In the genomic region with DNA sequence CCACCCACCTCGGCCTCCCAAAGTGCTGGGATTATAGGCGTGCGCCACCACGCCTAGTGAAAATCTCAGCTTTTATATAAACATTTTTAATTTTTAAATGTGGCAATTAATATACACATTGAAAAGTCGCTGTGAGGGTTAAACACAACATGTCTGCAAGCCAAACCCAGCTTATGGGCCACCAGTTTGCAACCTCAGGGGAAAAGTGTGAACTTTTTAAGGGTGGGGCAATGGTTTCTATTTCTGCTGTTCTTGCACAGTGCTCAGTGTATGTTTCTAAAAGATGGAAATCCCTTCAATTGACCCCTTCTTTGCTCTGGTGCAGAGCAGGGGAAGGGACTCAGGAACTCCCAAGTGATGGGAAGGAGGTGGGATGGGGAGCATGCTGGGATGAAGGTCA, we compare ENCODE assay signal across 18 cellular contexts. TPM values are rescaled to one million over a fixed set of nuclear protein-coding genes. Genes with fewer than 3 reads are reported as not detected.
DNase-seq lines count a peak whose midpoint lies in the region; ATAC-seq and TF ChIP-seq lines count a peak whose summit lies in the region.
"Had no signal": no experiment of that assay in that cellular context is flagged by ENCODE, and none has a peak within 500 bp of the region (broad histone marks: within the 10 kb centered on the region; RNA-seq: fewer than 3 reads in every experiment).

No MANE protein-coding gene starts in this region.

- H3K4me3 ChIP-seq in Caco-2 (ENCODE audit: low read depth, low read length) = no peak overlapping the region
- no peak overlapping the region for H3K4me3 ChIP-seq in transverse colon
- no peak overlapping the region for H3K4me3 ChIP-seq in lower leg skin (ENCODE audit: low read depth, poor library complexity, severe bottlenecking)
- H3K4me3 ChIP-seq in thyroid gland (replicated peaks in 1 of 3) = no peak overlapping the region
- H3K4me3 ChIP-seq: GM12878, GM23248 had no signal

- H3K9me3 Mint-ChIP-seq in Caco-2 (ENCODE audit: unreplicated experiment) = no peaks in the 10 kb centered on the region
- no peaks in the 10 kb centered on the region for H3K9me3 Mint-ChIP-seq in effector memory CD8-positive, alpha-beta T cell
- no peaks in the 10 kb centered on the region for H3K9me3 Mint-ChIP-seq in naive B cell

- TF ChIP-seq POLR2A in transverse colon (IDR thresholded peaks at IDR 0.05) (no peak), lower leg skin (IDR thresholded peaks at IDR 0.05) (no peak), thyroid gland (IDR thresholded peaks at IDR 0.05) (no peak)

- BruUV-seq in Caco-2 (replicated peaks; lab: Mats Ljungman, UMichigan) = no TSS peak

- no peaks in the 10 kb centered on the region for H3K27me3 ChIP-seq in Caco-2 (replicated peaks; ENCODE audit: control insufficient read depth, insufficient read depth, low read length)
- no peaks in the 10 kb centered on the region for H3K27me3 ChIP-seq in transverse colon
- H3K27me3 ChIP-seq in thyroid gland = no peaks in the 10 kb centered on the region

- no peak for TF ChIP-seq CTCF in Caco-2 (IDR thresholded peaks at IDR 0.05; ENCODE audit: insufficient read depth in 1 of 2, low read depth in 1 of 2, low read length in 1 of 2, severe bottlenecking in 1 of 2, unreplicated experiment in 1 of 2)
- TF ChIP-seq CTCF in transverse colon (IDR thresholded peaks at IDR 0.05) = no peak
- TF ChIP-seq CTCF in lower leg skin (IDR thresholded peaks at IDR 0.05) = no peak
- no peak for TF ChIP-seq CTCF in thyroid gland (IDR thresholded peaks at IDR 0.05)

- CTCF ChIA-PET in Caco-2 (lab: Charles Lee) = interaction anchor here (1.9 kb wide), 1 partner anchor 47 kb away, joined by 12 read pairs; the partner anchor contains the start of gene RNF43

- H3K4me1 ChIP-seq in Caco-2 (peaks cover 85% of the 10 kb centered on the region), transverse colon (peaks cover 5 to 56% (median 48%) of the 10 kb centered on the region in 4 donors), thyroid gland (no peaks in the 10 kb centered on the region)

- H3K36me3 ChIP-seq in Caco-2 (ENCODE audit: control insufficient read depth, insufficient read depth, low read length) = peaks cover 3% of the 10 kb centered on the region; the same call in 1 of the 2 replicates
- no peaks in the 10 kb centered on the region for H3K36me3 ChIP-seq in transverse colon
- H3K36me3 ChIP-seq in thyroid gland = no peaks in the 10 kb centered on the region

- peaks cover 95% of the 10 kb centered on the region for H3K36me3 Mint-ChIP-seq in Caco-2 (ENCODE audit: insufficient read depth, unreplicated experiment)
- H3K36me3 Mint-ChIP-seq in effector memory CD8-positive, alpha-beta T cell (ENCODE audit: insufficient read depth) = peaks cover 4% of the 10 kb centered on the region
- no peaks in the 10 kb centered on the region for H3K36me3 Mint-ChIP-seq in naive B cell

- H3K4me3 Mint-ChIP-seq in Caco-2 (ENCODE audit: unreplicated experiment) (no peak overlapping the region), naive B cell (peak overlapping the region in 6 of 8 donors; percentile 29 to 80 (median 54))
- H3K4me3 Mint-ChIP-seq in effector memory CD8-positive, alpha-beta T cell = peak overlapping the region; percentile 73 to 78

- peak overlapping the region; percentile 64 to 91 (median 78) for H3K27ac ChIP-seq in transverse colon
- no peak overlapping the region for H3K27ac ChIP-seq in thyroid gland
- H3K27ac ChIP-seq: GM23248, HL-60 had no signal

- intact Hi-C loops in Caco-2 (cut with micrococcal nuclease; ENCODE audit: unreplicated experiment) = no loop called here
- intact Hi-C loops in transverse colon (cut with DNase I; ENCODE audit: low total_unique reads) = no loop called here
- intact Hi-C loops in lower leg skin (cut with DNase I; ENCODE audit: low total_unique reads) = no loop called here
- intact Hi-C loops in thyroid gland (cut with DNase I) = loop anchor here (10.0 kb wide), 1 partner anchor 46 kb away; the partner anchor contains the start of gene TSPOAP1

- 54 to 72% methylated on average over 4 to 5 of the region's 5 CpGs for whole genome bisulfite sequencing in transverse colon (ENCODE audit: low coverage in 1 of 2), 2 donors
- WGBS in lower leg skin, 2 donors = 94 to 98% methylated on average over 5 of the region's 5 CpGs
- 95 to 97% methylated on average over 5 of the region's 5 CpGs for WGBS in thyroid gland, 2 donors

- TF ChIP-seq EP300 in transverse colon (IDR thresholded peaks at IDR 0.05; ENCODE audit: low read depth) = no peak

- H3K27ac Mint-ChIP-seq in Caco-2 (ENCODE audit: unreplicated experiment) (peak overlapping the region; percentile 86), naive B cell (peak overlapping the region in 3 of 6 donors; percentile 4 to 88 (median 51))
- H3K27ac Mint-ChIP-seq in effector memory CD8-positive, alpha-beta T cell = peak overlapping the region; percentile 71 to 92

- POLR2A ChIA-PET in Caco-2 (lab: Charles Lee) = interaction anchor here (1.0 to 1.4 kb wide), 2 partner anchors 47 to 145 kb away, joined by 9 to 10 read pairs; partner anchors contain the start of gene RNF43

- H3K27me3 Mint-ChIP-seq in Caco-2 (ENCODE audit: insufficient read depth, unreplicated experiment) (no peaks in the 10 kb centered on the region), naive B cell (no peaks in the 10 kb centered on the region)
- no peaks in the 10 kb centered on the region for H3K27me3 Mint-ChIP-seq in effector memory CD8-positive, alpha-beta T cell

- ATAC-seq in effector memory CD8-positive, alpha-beta T cell (replicated peaks) = peak; percentile 63
- ATAC-seq in naive B cell (ENCODE audit: low read depth in 2 of 2) = no peak
- ATAC-seq: GM12878 had no signal

- no peaks in the 10 kb centered on the region for H3K9me3 ChIP-seq in Caco-2
- no peaks in the 10 kb centered on the region for H3K9me3 ChIP-seq in transverse colon
- no peaks in the 10 kb centered on the region for H3K9me3 ChIP-seq in thyroid gland

- in situ Hi-C loops in transverse colon (cut with MboI; ENCODE audit: low pct_ligation_motif_present in 1 of 4, low pct_unique_long_range_greater_than_20kb in 1 of 4, low sequenced_read_pairs in 3 of 4) = no loop called here

- DNase-seq in Caco-2 (no peak), naive B cell (no peak), transverse colon (no peak), KG1 (lab: John Stamatoyannopoulos, UW) (no peak), lower leg skin (ENCODE audit: low spot score in 2 of 2) (no peak), thyroid gland (no peak)
- DNase-seq in effector memory CD8-positive, alpha-beta T cell = no peak
- DNase-seq: GDM1, GM23248, MV-4-11, NCI-H1417, NCI-H187 treated with DMSO at 0.1 percent for 48 hours, NCI-H446, NCI-H69, RPMI8226 had no signal

- peaks cover 75% of the 10 kb centered on the region for H3K4me1 Mint-ChIP-seq in Caco-2 (ENCODE audit: low read depth, unreplicated experiment)
- peaks cover 23 to 42% of the 10 kb centered on the region in 2 donors for H3K4me1 Mint-ChIP-seq in effector memory CD8-positive, alpha-beta T cell (ENCODE audit: low read depth in 2 of 2)
- H3K4me1 Mint-ChIP-seq in naive B cell = peaks cover 32 to 36% (median 34%) of the 10 kb centered on the region in 3 donors

RNA-seq across cellular contexts. Expression of gene SUPT4H1, which starts 18.3 kb away (rescaled TPM):
- total RNA-seq in Caco-2 (2022) (70.9 and 71.4 TPM in 2 replicates), transverse colon (10 to 100 TPM; 12.0 to 66.3 (median 40.0) TPM), lower leg skin (10 to 100 TPM; 49.5 to 89.7 (median 57.5) TPM), thyroid gland (10 to 100 TPM; 38.2 to 56.3 (median 44.2) TPM)
- 100 to 1,000 TPM in 4 of 6 donors, 10 to 100 TPM in 2; 77.4 to 128 (median 110) TPM for polyA plus RNA-seq in naive B cell (ENCODE audit: low read depth in 6 of 6)

RNA-seq across cellular contexts. Expression of gene TSPOAP1, which starts 41.7 kb away (rescaled TPM):
- total RNA-seq in Caco-2 (2022) (6.0 and 7.4 TPM in 2 replicates), transverse colon (10 to 100 TPM in 2 of 4 donors, 1 to 10 TPM in 2; 4.4 to 21.7 (median 9.4) TPM), lower leg skin (10 to 100 TPM in 1 of 4 donors, 1 to 10 TPM in 3; 8.2 to 18.3 (median 8.8) TPM), thyroid gland (10 to 100 TPM; 19.5 to 35.4 (median 22.1) TPM)
- polyA plus RNA-seq in naive B cell (ENCODE audit: low read depth in 6 of 6) = under 1 TPM in 4 of 6 donors, not detected in 2; 0.03 to 0.58 (median 0.38) TPM

RNA-seq across cellular contexts. Expression of gene RNF43, which starts 47.0 kb away (rescaled TPM):
- 84.2 and 87.1 TPM in 2 replicates for total RNA-seq in Caco-2 (2022)
- 1 to 10 TPM in 1 of 6 donors, under 1 TPM in 5; 0.28 to 1.2 (median 0.56) TPM for polyA plus RNA-seq in naive B cell (ENCODE audit: low read depth in 6 of 6)
- total RNA-seq in transverse colon = 10 to 100 TPM; 31.9 to 84.2 (median 38.2) TPM
- total RNA-seq in lower leg skin = 10 to 100 TPM; 11.0 to 20.0 (median 18.4) TPM
- total RNA-seq in thyroid gland = 1 to 10 TPM; 2.1 to 5.2 (median 4.3) TPM
- polyA plus RNA-seq: BJ had no signal

Comparison
In these comparisons a context has a peak if more than half of its experiments do, and no peak if none do; other contexts are left out.
1. H3K27ac ChIP-seq: peak in transverse colon (4 of 4); none in thyroid gland (0 of 3).